ENCODE assay signal across 19 cellular contexts in the genomic region with DNA sequence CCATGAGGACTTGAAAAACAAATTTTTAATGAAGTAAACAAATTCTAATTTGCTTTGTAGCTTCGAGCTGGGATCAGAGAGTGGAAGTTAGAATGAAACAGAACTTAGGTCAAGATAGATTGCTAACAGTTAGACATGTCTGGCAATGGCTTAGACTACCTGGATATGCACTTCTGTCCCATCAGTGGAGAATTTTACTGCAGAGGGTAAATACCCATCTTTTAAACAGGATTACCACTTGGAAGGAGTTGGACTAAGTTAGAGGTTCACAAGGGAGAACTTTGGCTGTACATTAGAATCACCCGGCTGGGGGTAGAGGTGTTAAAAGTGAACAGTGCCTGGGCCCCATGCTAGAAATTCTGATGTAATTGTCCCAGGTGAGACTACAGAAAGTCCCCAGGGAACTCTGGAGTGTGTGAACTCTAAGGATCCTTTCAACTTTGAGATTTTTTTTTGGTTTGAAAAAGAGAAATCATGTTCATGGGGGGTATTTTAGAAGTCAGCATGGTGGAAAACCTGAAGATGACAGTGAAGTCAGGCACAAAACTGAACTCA. TPM values are rescaled to one million over a fixed set of nuclear protein-coding genes. Genes with fewer than 3 reads are reported as not detected.
A peak's percentile ranks its signal among the peaks of the same experiment; 100 is the strongest.
DNase-seq lines count a peak whose midpoint lies in the region; ATAC-seq, FAIRE-seq and TF ChIP-seq lines count a peak whose summit lies in the region.
"Had no signal": no experiment of that assay in that cellular context is flagged by ENCODE, and none has a peak within 500 bp of the region (broad histone marks: within the 10 kb centered on the region; RNA-seq: fewer than 3 reads in every experiment).

No MANE protein-coding gene starts in this region.

- intact Hi-C loops in GM12878 (cut with micrococcal nuclease; ENCODE audit: unreplicated experiment) (loop anchor here (1.0 to 2.0 kb wide), 3 partner anchors 29 to 97 kb away; no protein-coding TSS in a partner anchor), A673 (cut with micrococcal nuclease; ENCODE audit: unreplicated experiment) (loop anchor here (10.0 kb wide), 1 partner anchor 63 kb away; no protein-coding TSS in a partner anchor)

- H3K4me1 Mint-ChIP-seq in activated CD8-positive, alpha-beta memory T cell treated with anti-CD3 and anti-CD28 coated beads, Interleukin-2, amount 10 ng/mL, durations not matched to agents 7 days and 5 days, result peaks cover 88% of the 10 kb centered on the region
- peaks cover 89% of the 10 kb centered on the region for H3K4me1 Mint-ChIP-seq in stimulated activated memory B cell treated with anti-CD40 and anti-IgM and Interleukin-4, amounts not matched to agents 10 μg/mL and 1 μg/mL and 100 μg/mL, for 72 hours
- H3K4me1 Mint-ChIP-seq: GM23338 had no signal

- H3K9me3 Mint-ChIP-seq in activated CD8-positive, alpha-beta memory T cell treated with anti-CD3 and anti-CD28 coated beads, Interleukin-2, amount 10 ng/mL, durations not matched to agents 7 days and 5 days (ENCODE audit: low read depth), result no peaks in the 10 kb centered on the region
- peaks cover 1% of the 10 kb centered on the region for H3K9me3 Mint-ChIP-seq in stimulated activated memory B cell treated with anti-CD40 and anti-IgM and Interleukin-4, amounts not matched to agents 10 μg/mL and 1 μg/mL and 100 μg/mL, for 72 hours
- H3K9me3 Mint-ChIP-seq: GM23338 had no signal

- H3K79me2 ChIP-seq in GM12878 (ENCODE audit: control insufficient read depth, insufficient read depth, low read length), result peaks cover 98% of the 10 kb centered on the region

- H3K9me3 ChIP-seq in GM12878 (replicated peaks; ENCODE audit: control insufficient read depth, insufficient read depth, low read length), result no peaks in the 10 kb centered on the region; the same call in 2 of the 3 replicates
- no peaks in the 10 kb centered on the region for H3K9me3 ChIP-seq in A673 (ENCODE audit: low read depth, low read length, poor library complexity, severe bottlenecking)
- H3K9me3 ChIP-seq: colonic mucosa, SK-N-SH had no signal

- H3K4me1 ChIP-seq in GM12878 (ENCODE audit: control insufficient read depth, insufficient read depth, low read length) (peaks cover 77% of the 10 kb centered on the region), A673 (ENCODE audit: insufficient read depth, low read length, poor library complexity, severe bottlenecking) (no peaks in the 10 kb centered on the region)
- H3K4me1 ChIP-seq: colonic mucosa had no signal

- no peak overlapping the region for H3K4me3 ChIP-seq in GM12878
- H3K4me3 ChIP-seq in A673 (ENCODE audit: low read depth, low read length, poor library complexity, severe bottlenecking), result no peak overlapping the region
- H3K4me3 ChIP-seq: colonic mucosa, GM23338 had no signal

- RAD21 ChIA-PET in GM12878 (lab: Charles Lee; ENCODE audit: unreplicated experiment), result interaction anchor here (0.6 to 9.6 kb wide), 12 partner anchors 7 to 499 kb away, joined by 3 to 141 read pairs (median 31); partner anchors contain the start of genes ENTPD1 and TCTN3

- H3K36me3 ChIP-seq in GM12878 (ENCODE audit: control insufficient read depth in 2 of 2, insufficient read depth in 2 of 2, low read length in 1 of 2), result peaks cover 2 to 5% of the 10 kb centered on the region in 2 experiments
- H3K36me3 ChIP-seq in A673 (ENCODE audit: insufficient read depth, low read length, poor library complexity, severe bottlenecking), result no peaks in the 10 kb centered on the region
- H3K36me3 ChIP-seq: colonic mucosa had no signal

- no peak overlapping the region for H3K4me3 Mint-ChIP-seq in activated CD8-positive, alpha-beta memory T cell treated with anti-CD3 and anti-CD28 coated beads, Interleukin-2, amount 10 ng/mL, durations not matched to agents 7 days and 5 days
- H3K4me3 Mint-ChIP-seq in stimulated activated memory B cell treated with anti-CD40 and anti-IgM and Interleukin-4, amounts not matched to agents 10 μg/mL and 1 μg/mL and 100 μg/mL, for 72 hours, result peak overlapping the region; percentile 63
- H3K4me3 Mint-ChIP-seq: GM23338 had no signal

- H4K20me1 ChIP-seq in GM12878 (ENCODE audit: control insufficient read depth, insufficient read depth), result no peaks in the 10 kb centered on the region

- no peak overlapping the region for H2AFZ ChIP-seq in GM12878 (ENCODE audit: control insufficient read depth, low read depth, low read length)
- H2AFZ ChIP-seq: GM23338 had no signal

- H3K27me3 ChIP-seq in GM12878 (replicated peaks in 1 of 2; ENCODE audit: control insufficient read depth in 2 of 2, insufficient read depth in 2 of 2, low read length in 1 of 2) (no peaks in the 10 kb centered on the region), A673 (replicated peaks; ENCODE audit: insufficient read depth, low read depth, low read length, poor library complexity) (no peaks in the 10 kb centered on the region)
- H3K27me3 ChIP-seq: colonic mucosa had no signal

- no peaks in the 10 kb centered on the region for H3K27me3 Mint-ChIP-seq in activated CD8-positive, alpha-beta memory T cell treated with anti-CD3 and anti-CD28 coated beads, Interleukin-2, amount 10 ng/mL, durations not matched to agents 7 days and 5 days
- H3K27me3 Mint-ChIP-seq in stimulated activated memory B cell treated with anti-CD40 and anti-IgM and Interleukin-4, amounts not matched to agents 10 μg/mL and 1 μg/mL and 100 μg/mL, for 72 hours, result no peaks in the 10 kb centered on the region

- H3K27ac Mint-ChIP-seq in activated CD8-positive, alpha-beta memory T cell treated with anti-CD3 and anti-CD28 coated beads, Interleukin-2, amount 10 ng/mL, durations not matched to agents 7 days and 5 days, result peak overlapping the region; percentile 97
- peak overlapping the region; percentile 98 for H3K27ac Mint-ChIP-seq in stimulated activated memory B cell treated with anti-CD40 and anti-IgM and Interleukin-4, amounts not matched to agents 10 μg/mL and 1 μg/mL and 100 μg/mL, for 72 hours
- H3K27ac Mint-ChIP-seq: GM23338 had no signal

- TF ChIP-seq CTCF in GM12878 (IDR thresholded peaks at IDR 0.05 in 2 of 3, conservative IDR thresholded peaks at IDR 0.05 in 1 of 3; ENCODE audit: control insufficient read depth in 2 of 3, extremely low read depth in 1 of 3, insufficient read depth in 1 of 3, low read depth in 3 of 3, low read length in 3 of 3), result no peak
- TF ChIP-seq CTCF in A673 (conservative IDR thresholded peaks at IDR 0.05; ENCODE audit: low read depth, low read length), result no peak

- in situ Hi-C loops in GM12878 (cut with MboI), result loop anchor here (5.0 kb wide), 1 partner anchor 41 kb away; no protein-coding TSS in a partner anchor

- ATAC-seq in activated CD8-positive, alpha-beta memory T cell treated with anti-CD3 and anti-CD28 coated beads, Interleukin-2, amount 10 ng/mL, durations not matched to agents 7 days and 5 days, result no peak
- ATAC-seq in GM21423 (IDR thresholded peaks at IDR 0.05; ENCODE audit: unreplicated experiment) (peak; percentile 28), GM12878 (peak; percentile 52)
- ATAC-seq in stimulated activated memory B cell treated with anti-CD40 and anti-IgM and Interleukin-4, amounts not matched to agents 10 μg/mL and 1 μg/mL and 100 μg/mL, for 72 hours, result no peak
- ATAC-seq: GM23338, sciatic nerve had no signal

- no peak for FAIRE-seq in GM12878 (lab: Jason Lieb, UNC)
- FAIRE-seq: islet of Langerhans had no signal

- peak; percentile 49 to 57; a peak in 2 of 4 replicates for TF ChIP-seq EP300 in GM12878 (IDR thresholded peaks at IDR 0.05; ENCODE audit: borderline replicate concordance in 1 of 2, control insufficient read depth in 1 of 2, low read depth in 2 of 2, low read length in 2 of 2)

- H3K9ac ChIP-seq in GM12878 (ENCODE audit: control insufficient read depth, insufficient read depth, low read length), result peak overlapping the region; percentile 64
- H3K9ac ChIP-seq: SK-N-SH had no signal

- H3K36me3 Mint-ChIP-seq in activated CD8-positive, alpha-beta memory T cell treated with anti-CD3 and anti-CD28 coated beads, Interleukin-2, amount 10 ng/mL, durations not matched to agents 7 days and 5 days, result peaks cover 59% of the 10 kb centered on the region
- H3K36me3 Mint-ChIP-seq in stimulated activated memory B cell treated with anti-CD40 and anti-IgM and Interleukin-4, amounts not matched to agents 10 μg/mL and 1 μg/mL and 100 μg/mL, for 72 hours, result peaks cover 46% of the 10 kb centered on the region

- no peak for DNase-seq in activated CD8-positive, alpha-beta memory T cell treated with anti-CD3 and anti-CD28 coated beads, Interleukin-2, amount 10 ng/mL, durations not matched to agents 7 days and 5 days
- DNase-seq in activated CD8-positive, alpha-beta memory T cell treated with anti-CD3 and anti-CD28 coated beads for 24 hours, result no peak
- DNase-seq in GM12878 (ENCODE audit: low read depth, low spot score), result peak; percentile 75
- DNase-seq in A673 (ENCODE audit: low spot score), result no peak
- no peak for DNase-seq in HEK293T (ENCODE audit: extremely low spot score)
- no peak for DNase-seq in T1000 (lab: John Stamatoyannopoulos, UW)
- DNase-seq: colonic mucosa; glutamatergic neuron; NCI-H187; NCI-H524; SK-N-SH; stimulated activated CD4-positive, alpha-beta T cell treated with anti-CD3 and anti-CD28 coated beads, Interleukin-2, amount 100 ng/mL, for 48 hours had no signal

- POLR2A ChIA-PET in GM12878 (lab: Charles Lee), result interaction anchor here (3.1 to 18.6 kb wide), 4 partner anchors 8 to 42 kb away, joined by 20 to 451 read pairs (median 64); partner anchors contain the start of gene ENTPD1
- POLR2A ChIA-PET in A673 (lab: Charles Lee; ENCODE audit: low non-redundant PET), result no interaction called here
- POLR2A ChIA-PET in HEK293T (lab: Yijun Ruan, JAX), result no interaction called here

- CTCF ChIA-PET in activated CD8-positive, alpha-beta memory T cell treated with anti-CD3 and anti-CD28 coated beads, Interleukin-2, amount 10 ng/mL, durations not matched to agents 7 days and 5 days (lab: Charles Lee), result interaction anchor here (0.5 to 1.6 kb wide), 2 partner anchors 98 to 99 kb away, joined by 3 to 14 read pairs; partner anchors contain the start of gene TCTN3
- CTCF ChIA-PET in GM12878 (lab: Yijun Ruan, JAX), result interaction anchor here (1.0 to 3.5 kb wide), 6 partner anchors 34 to 98 kb away, joined by 6 to 28 read pairs (median 11); partner anchors contain the start of genes ENTPD1 and TCTN3
- CTCF ChIA-PET in A673 (lab: Charles Lee), result no interaction called here
- CTCF ChIA-PET in HEK293T (lab: Yijun Ruan, JAX), result no interaction called here

- H3K27ac ChIP-seq in GM12878 (ENCODE audit: control insufficient read depth, insufficient read depth) (peak overlapping the region; percentile 93), A673 (ENCODE audit: low read depth, low read length, poor library complexity, severe bottlenecking) (no peak overlapping the region)

- 0 out of 2 replicates have a peak, but pooled peaks have one; percentile 15 for TF ChIP-seq RAD21 in GM12878 (IDR thresholded peaks at IDR 0.05; ENCODE audit: insufficient read depth, low read depth, low read length)

- BruUV-seq in GM12878 (replicated peaks; lab: Mats Ljungman, UMichigan), result TSS peak; percentile 16
- no TSS peak for BruUV-seq in A673 (replicated peaks; lab: Mats Ljungman, UMichigan)

- WGBS in GM12878 (ENCODE audit: insufficient coverage, insufficient replicate concordance, low lambda C conversion rate, missing lambda C conversion rate), result 11% methylated on average over 2 of the region's 2 CpGs

- H3K4me2 ChIP-seq in GM12878 (ENCODE audit: control insufficient read depth, insufficient read depth), result peak overlapping the region; percentile 76
- H3K4me2 ChIP-seq: GM23338, SK-N-SH had no signal

- TF ChIP-seq POLR2A in GM12878 (IDR thresholded peaks at IDR 0.05; ENCODE audit: low read depth, low read length), result no peak

- SMC1A ChIA-PET in GM12878 (lab: Charles Lee; ENCODE audit: uncharacterized antibody, unreplicated experiment), result interaction anchor here (0.7 to 27.8 kb wide), 10 partner anchors 9 to 499 kb away, joined by 3 to 795 read pairs (median 8); partner anchors contain the start of genes ENTPD1 and TCTN3

RNA-seq across cellular contexts. Expression of gene ENTPD1, which starts 35.5 kb away (rescaled TPM):
- 100 to 1,000 TPM; 150 to 395 TPM for total RNA-seq in activated CD8-positive, alpha-beta memory T cell treated with anti-CD3 and anti-CD28 coated beads, Interleukin-2, amount 10 ng/mL, durations not matched to agents 7 days and 5 days
- total RNA-seq in GM12878 (2013; cell fraction: nucleolus; rRNA removed), result 1,304 and 1,321 TPM in 2 replicates
- total RNA-seq in GM12878 (2014; rRNA removed) (174 and 207 TPM in 2 replicates), GM12878 (2014; rRNA removed; fragmentation: Illumina TruSeq; extraction: Trizol) (211 and 225 TPM in 2 replicates), GM12878 (2021) (191 and 192 TPM in 2 replicates), A673 (2021) (0.37 and 0.92 TPM in 2 replicates)
- 134 TPM for polyA plus RNA-seq in GM12878 (2011; ENCODE audit: low read depth)
- polyA plus RNA-seq in GM12878 (2011; rRNA removed) (413 and 501 TPM in 2 replicates), GM12878 (2014; fragmentation: Illumina TruSeq; extraction: Trizol) (267 and 329 TPM in 2 replicates), GM12878 (2014; fragmentation: Nextera tagmentation; extraction: Ambion mirVana) (100 to 1,000 TPM; 110 to 113 TPM), GM12878 (2014; rRNA removed) (126 and 147 TPM in 2 replicates), GM12878 (2016; fragmentation: Nextera tagmentation; extraction: Ambion mirVana) (100 to 1,000 TPM; 129 to 137 TPM)
- 240 and 247 TPM in 2 replicates for polyA plus RNA-seq in GM12878 (2011; cell fraction: cytosol; rRNA removed)
- polyA plus RNA-seq in GM12878 (2011; cell fraction: nucleus; rRNA removed), result 347 and 487 TPM in 2 replicates
- 141 and 153 TPM in 2 replicates for polyA plus RNA-seq in GM12878 (2012)
- 467 and 533 TPM in 2 replicates for polyA minus RNA-seq in GM12878 (2011; rRNA and poly(A)+ RNA removed)
- 132 and 154 TPM in 2 replicates for polyA minus RNA-seq in GM12878 (2011; cell fraction: cytosol; rRNA and poly(A)+ RNA removed)
- polyA minus RNA-seq in GM12878 (2011; cell fraction: nucleus; rRNA and poly(A)+ RNA removed), result 363 and 434 TPM in 2 replicates
- total RNA-seq: epithelial cell of proximal tubule, MCF 10A had no signal

Comparison
In these comparisons a context has a peak if more than half of its experiments do, and no peak if none do; other contexts are left out.
1. ATAC-seq: peak in GM21423 (single experiment) and GM12878 (single experiment); none in activated CD8-positive, alpha-beta memory T cell treated with anti-CD3 and anti-CD28 coated beads, Interleukin-2, amount 10 ng/mL, durations not matched to agents 7 days and 5 days (single experiment) and stimulated activated memory B cell treated with anti-CD40 and anti-IgM and Interleukin-4, amounts not matched to agents 10 μg/mL and 1 μg/mL and 100 μg/mL, for 72 hours (single experiment).
2. RNA of gene ENTPD1, which starts 35.5 kb away (total RNA-seq): 150 to 395 TPM in activated CD8-positive, alpha-beta memory T cell treated with anti-CD3 and anti-CD28 coated beads, Interleukin-2, amount 10 ng/mL, durations not matched to agents 7 days and 5 days and 174 to 1,321 TPM in GM12878; 0.37 to 0.92 TPM in A673; every median in the first group is over 10 times any median in the second.
3. CTCF ChIA-PET loops: an anchor here in activated CD8-positive, alpha-beta memory T cell treated with anti-CD3 and anti-CD28 coated beads, Interleukin-2, amount 10 ng/mL, durations not matched to agents 7 days and 5 days (0.5 to 1.6 kb wide) and GM12878 (1.0 to 3.5 kb wide); none called in A673 and HEK293T.